8 cellular contexts compared by ENCODE assay signal in the genomic region with DNA sequence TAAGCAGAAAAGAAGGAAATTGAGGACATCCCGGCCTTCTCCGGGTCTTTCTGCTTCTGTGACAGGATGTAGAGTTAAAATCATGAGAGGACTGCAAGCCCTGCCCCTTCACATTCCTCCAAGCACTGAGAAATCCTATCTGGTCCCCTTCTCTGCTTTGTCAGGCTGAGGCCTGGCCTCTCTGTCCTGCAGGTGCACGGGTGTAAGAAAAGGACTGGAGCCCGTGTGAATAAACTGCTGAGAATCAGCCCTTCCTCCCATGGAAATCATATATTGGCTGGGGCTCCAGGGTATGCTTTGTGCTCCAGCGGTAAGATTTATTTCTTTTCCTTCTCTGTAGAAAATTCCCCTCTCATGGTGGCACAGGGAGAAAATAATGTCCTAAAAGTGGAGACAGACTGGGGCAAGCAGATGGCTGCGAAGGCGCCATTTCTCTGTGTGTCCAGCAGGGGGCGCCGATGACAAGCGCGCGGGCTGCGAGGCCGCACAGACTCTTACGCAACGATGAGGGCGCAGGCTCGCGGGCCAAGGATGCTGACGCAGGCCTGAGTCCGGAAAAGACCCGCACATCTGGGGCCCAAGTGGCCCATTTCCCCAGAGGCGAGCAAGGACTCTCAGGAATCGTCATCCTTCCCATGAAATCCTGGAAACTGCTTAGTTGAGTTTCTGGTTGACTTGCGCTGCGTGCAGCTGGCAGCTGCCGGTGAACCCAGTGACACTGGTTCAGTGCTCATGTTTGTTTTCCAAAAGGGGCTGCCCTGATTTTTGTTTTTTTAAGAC.
DNase-seq lines count a peak whose midpoint lies in the region; ATAC-seq and TF ChIP-seq lines count a peak whose summit lies in the region.

No MANE protein-coding gene starts in this region.

- no peak for TF ChIP-seq POLR2A in vagina (IDR thresholded peaks at IDR 0.05)

- H3K4me1 Mint-ChIP-seq in T-helper 17 cell, result peaks cover 6% of the 10 kb centered on the region

- peak overlapping the region; percentile 41 for H3K27ac Mint-ChIP-seq in T-helper 17 cell

- no peaks in the 10 kb centered on the region for H3K36me3 Mint-ChIP-seq in T-helper 17 cell (ENCODE audit: low read depth)

- DNase-seq in NCI-H1436 (lab: John Stamatoyannopoulos, UW), result peak; percentile 67
- DNase-seq in T-helper 17 cell, result peak; percentile 44 to 71 (median 60)
- peak; percentile 27 to 90 (median 78) for DNase-seq in anterior cingulate cortex (lab: John Stamatoyannopoulos, UW)
- DNase-seq in hepatic stellate cell (ENCODE audit: low spot score), result peak; percentile 79
- peak; percentile 24 for DNase-seq in pulmonary artery endothelial cell (ENCODE audit: low read depth, low spot score)
- DNase-seq in vagina (ENCODE audit: extremely low spot score in 2 of 2), result no peak

- H3K9me3 ChIP-seq in T-helper 17 cell (ENCODE audit: control insufficient read depth, low read length, poor library complexity, severe bottlenecking) (no peaks in the 10 kb centered on the region), vagina (no peaks in the 10 kb centered on the region)

- peak overlapping the region; percentile 64 for H3K27ac ChIP-seq in vagina

- H3K4me1 ChIP-seq in vagina, result no peaks in the 10 kb centered on the region

- TF ChIP-seq CTCF in vagina (IDR thresholded peaks at IDR 0.05), result peak; percentile 73 to 97 (median 90)

- ATAC-seq in GM18498 (IDR thresholded peaks at IDR 0.05; ENCODE audit: unreplicated experiment) (peak; percentile 95), HG02884 (IDR thresholded peaks at IDR 0.05; ENCODE audit: unreplicated experiment) (peak; percentile 87), T-helper 17 cell (peak; percentile 94)

- no peaks in the 10 kb centered on the region for H3K27me3 ChIP-seq in vagina

- peak overlapping the region; percentile 30 to 37 for H3K4me3 ChIP-seq in vagina

- peaks cover 6% of the 10 kb centered on the region for H3K27me3 Mint-ChIP-seq in T-helper 17 cell

- H3K4me3 Mint-ChIP-seq in T-helper 17 cell, result peak overlapping the region; percentile 9

- no peaks in the 10 kb centered on the region for H3K36me3 ChIP-seq in vagina

- intact Hi-C loops in vagina (cut with DNase I), result no loop called here

Comparison
In these comparisons a context has a peak if more than half of its experiments do, and no peak if none do; other contexts are left out.
1. DNase-seq: peak in NCI-H1436 (single experiment), T-helper 17 cell (3 of 3), anterior cingulate cortex (58 of 58), hepatic stellate cell (single experiment) and pulmonary artery endothelial cell (single experiment); none in vagina (0 of 2).
2. Peak in every context shown above with its lines, with median percentiles within 50 percentile points of each other: ATAC-seq.